ENCODE assay signal across 7 cellular contexts in the genomic region with DNA sequence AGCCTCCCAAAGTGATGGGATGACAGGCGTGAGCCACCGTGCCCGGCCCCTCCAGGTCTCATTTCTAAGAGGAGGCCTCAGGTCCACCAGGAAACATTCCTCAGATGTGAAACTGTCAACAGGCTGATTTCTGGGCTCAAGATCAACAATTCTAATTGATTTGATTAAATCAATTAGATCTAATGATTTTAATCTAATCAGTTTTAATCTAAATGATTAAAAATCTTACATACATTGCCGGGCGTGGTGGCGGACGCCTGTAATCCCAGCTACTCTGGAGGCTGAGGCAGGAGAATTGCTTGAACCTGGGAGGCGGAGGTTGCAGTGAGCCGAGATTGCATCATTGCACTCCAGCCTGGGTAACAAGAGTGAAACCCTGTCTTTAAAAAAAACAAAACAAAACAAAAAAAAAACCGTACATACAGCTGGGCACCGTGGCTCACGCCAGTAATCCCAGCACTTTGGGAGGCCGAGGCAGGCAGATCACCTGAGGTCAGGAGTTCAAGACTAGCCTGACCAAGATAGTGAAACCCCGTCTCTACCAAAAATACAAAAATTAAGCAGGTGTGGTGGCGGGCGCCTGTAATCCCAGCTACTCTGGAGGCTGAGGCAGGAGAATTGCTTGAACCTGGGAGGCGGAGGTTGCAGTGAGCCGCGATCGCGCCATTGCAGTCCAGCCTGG. TPM values are rescaled to one million over a fixed set of nuclear protein-coding genes. Genes with fewer than 3 reads are reported as not detected.
A peak's percentile ranks its signal among the peaks of the same experiment; 100 is the strongest.
DNase-seq lines count a peak whose midpoint lies in the region; ATAC-seq, FAIRE-seq and TF ChIP-seq lines count a peak whose summit lies in the region.
"Not testable (repeated sequence)": the region's sequence is repeated elsewhere in the genome, so short reads cannot be mapped to it uniquely, and the experiment has no call there.

No MANE protein-coding gene starts in this region.

- 79 to 84% methylated on average over 21 of the region's 21 CpGs for WGBS in pancreas, 2 donors

- CTCF ChIA-PET in activated CD4-positive, alpha-beta T cell treated with anti-CD3 and anti-CD28 coated beads, Interleukin-2, amount 10 ng/mL, durations not matched to agents 7 days and 5 days (lab: Charles Lee): not testable (repeated sequence)

- H3K4me1 ChIP-seq in OCI-LY1 (ENCODE audit: insufficient read depth, low read length, severe bottlenecking): peaks cover 34% of the 10 kb centered on the region
- not testable (repeated sequence) for H3K4me1 ChIP-seq in astrocyte (ENCODE audit: insufficient read depth, low read length); foreskin keratinocyte; lower lobe of right lung; pancreas

- not testable (repeated sequence) for H3F3A ChIP-seq in OCI-LY1 (ENCODE audit: insufficient read depth, low read length)

- H3K4me3 ChIP-seq in GM12865 (ENCODE audit: low read depth, low read length) (peak overlapping the region; percentile 58), OCI-LY1 (ENCODE audit: low read depth, low read length, poor library complexity, severe bottlenecking) (peak overlapping the region; percentile 55)
- H3K4me3 ChIP-seq in astrocyte (ENCODE audit: insufficient read depth, low read depth, low read length); lower lobe of right lung; pancreas: not testable (repeated sequence)

- H3K27me3 ChIP-seq in OCI-LY1 (ENCODE audit: insufficient read depth, low read length); astrocyte (ENCODE audit: insufficient read depth, low read length); foreskin keratinocyte; lower lobe of right lung (ENCODE audit: low read depth); pancreas: not testable (repeated sequence)

- H3K27me3 Mint-ChIP-seq in activated CD4-positive, alpha-beta T cell treated with anti-CD3 and anti-CD28 coated beads, Interleukin-2, amount 10 ng/mL, durations not matched to agents 7 days and 5 days; astrocyte (ENCODE audit: low read depth, unreplicated experiment): not testable (repeated sequence)

- not testable (repeated sequence) for H3K9me2 ChIP-seq in OCI-LY1 (ENCODE audit: low read depth, low read length)

- H3K4me1 Mint-ChIP-seq in activated CD4-positive, alpha-beta T cell treated with anti-CD3 and anti-CD28 coated beads, Interleukin-2, amount 10 ng/mL, durations not matched to agents 7 days and 5 days: peaks cover 49% of the 10 kb centered on the region
- H3K4me1 Mint-ChIP-seq in astrocyte (ENCODE audit: low read depth, unreplicated experiment): not testable (repeated sequence)

- H3K27ac ChIP-seq in OCI-LY1 (ENCODE audit: low read depth, low read length, poor library complexity, severe bottlenecking): peak overlapping the region; percentile 87
- H3K27ac ChIP-seq in astrocyte (ENCODE audit: low read depth, low read length); lower lobe of right lung; pancreas: not testable (repeated sequence)
- peak overlapping the region; percentile 60 for H3K27ac ChIP-seq in foreskin keratinocyte

- not testable (repeated sequence) for H2AFZ ChIP-seq in OCI-LY1 (ENCODE audit: low read length); astrocyte (ENCODE audit: low read depth, low read length)

- DNase-seq in GM12865 (ENCODE audit: low read depth) (peak; percentile 18), lower lobe of right lung (peak; percentile 15), pancreas (peak in 4 of 6 donors; percentile 4 to 16 (median 7))
- DNase-seq in activated CD4-positive, alpha-beta T cell treated with anti-CD3 and anti-CD28 coated beads, Interleukin-2, amount 10 ng/mL, durations not matched to agents 7 days and 5 days: peak; percentile 5
- DNase-seq in astrocyte (ENCODE audit: low read depth); foreskin keratinocyte: not testable (repeated sequence)

- peak overlapping the region; percentile 88 for H3K27ac Mint-ChIP-seq in activated CD4-positive, alpha-beta T cell treated with anti-CD3 and anti-CD28 coated beads, Interleukin-2, amount 10 ng/mL, durations not matched to agents 7 days and 5 days
- H3K27ac Mint-ChIP-seq in astrocyte (ENCODE audit: unreplicated experiment): not testable (repeated sequence)

- not testable (repeated sequence) for ATAC-seq in foreskin keratinocyte, lower lobe of right lung, pancreas

- H3K9me3 Mint-ChIP-seq in activated CD4-positive, alpha-beta T cell treated with anti-CD3 and anti-CD28 coated beads, Interleukin-2, amount 10 ng/mL, durations not matched to agents 7 days and 5 days; astrocyte (ENCODE audit: unreplicated experiment): not testable (repeated sequence)

- H3K36me3 ChIP-seq in OCI-LY1 (ENCODE audit: insufficient read depth, low read length): peaks cover 30% of the 10 kb centered on the region
- not testable (repeated sequence) for H3K36me3 ChIP-seq in astrocyte (ENCODE audit: insufficient read depth, low read length); pancreas
- H3K36me3 ChIP-seq in lower lobe of right lung: peaks cover 24% of the 10 kb centered on the region

- H3K79me2 ChIP-seq in OCI-LY1 (ENCODE audit: insufficient read depth, low read length); astrocyte (ENCODE audit: insufficient read depth, low read length): not testable (repeated sequence)

- peak overlapping the region; percentile 87 for H3K4me3 Mint-ChIP-seq in activated CD4-positive, alpha-beta T cell treated with anti-CD3 and anti-CD28 coated beads, Interleukin-2, amount 10 ng/mL, durations not matched to agents 7 days and 5 days
- peak overlapping the region; percentile 88 for H3K4me3 Mint-ChIP-seq in astrocyte (ENCODE audit: unreplicated experiment)

- H4K20me1 ChIP-seq in OCI-LY1 (ENCODE audit: insufficient read depth, low read length); astrocyte (ENCODE audit: insufficient read depth, low read length): not testable (repeated sequence)

- not testable (repeated sequence) for H3K9me3 ChIP-seq in OCI-LY1 (ENCODE audit: low read length); astrocyte (ENCODE audit: insufficient read depth, low read depth, low read length); lower lobe of right lung; pancreas

- FAIRE-seq in astrocyte (lab: Jason Lieb, UNC); pancreas (lab: Jason Lieb, UNC): not testable (repeated sequence)

- peak overlapping the region; percentile 36; the same call in 1 of the 2 replicates for H3K9ac ChIP-seq in OCI-LY1 (ENCODE audit: low read length)
- not testable (repeated sequence) for H3K9ac ChIP-seq in astrocyte (ENCODE audit: low read length)

- not testable (repeated sequence) for TF ChIP-seq CTCF in GM12865 (IDR thresholded peaks at IDR 0.05; ENCODE audit: insufficient read depth, low read depth, low read length, missing control alignments); OCI-LY1 (IDR thresholded peaks at IDR 0.05; ENCODE audit: low read length); astrocyte (IDR thresholded peaks at IDR 0.05; ENCODE audit: insufficient read depth, low read depth, low read length); foreskin keratinocyte (conservative IDR thresholded peaks at IDR 0.05); lower lobe of right lung (IDR thresholded peaks at IDR 0.05); pancreas (IDR thresholded peaks at IDR 0.05)

- POLR2A ChIA-PET in activated CD4-positive, alpha-beta T cell treated with anti-CD3 and anti-CD28 coated beads, Interleukin-2, amount 10 ng/mL, durations not matched to agents 7 days and 5 days (lab: Charles Lee): not testable (repeated sequence)

- peak overlapping the region; percentile 36 for H3K4me2 ChIP-seq in OCI-LY1 (ENCODE audit: low read length)
- peak overlapping the region; percentile 77 for H3K4me2 ChIP-seq in astrocyte (ENCODE audit: low read length)

- intact Hi-C loops in lower lobe of right lung (cut with DNase I); pancreas (cut with DNase I): not testable (repeated sequence)

- peaks cover 36% of the 10 kb centered on the region for H3K36me3 Mint-ChIP-seq in activated CD4-positive, alpha-beta T cell treated with anti-CD3 and anti-CD28 coated beads, Interleukin-2, amount 10 ng/mL, durations not matched to agents 7 days and 5 days (ENCODE audit: low read depth)
- not testable (repeated sequence) for H3K36me3 Mint-ChIP-seq in astrocyte (ENCODE audit: low read depth, unreplicated experiment)

RNA-seq across cellular contexts. Expression of gene PLCXD1, which starts 1.0 kb away (rescaled TPM):
- 10 to 100 TPM; 60.1 to 63.4 TPM for total RNA-seq in activated CD4-positive, alpha-beta T cell treated with anti-CD3 and anti-CD28 coated beads, Interleukin-2, amount 10 ng/mL, durations not matched to agents 7 days and 5 days
- 20.3 and 25.9 TPM in 2 replicates for total RNA-seq in astrocyte
- total RNA-seq in foreskin keratinocyte: 15.1 and 20.5 TPM in 2 replicates
- 10.6 and 15.1 TPM in 2 replicates for polyA plus RNA-seq in foreskin keratinocyte
- 23.7 TPM for total RNA-seq in lower lobe of right lung
- 1 to 10 TPM; 3.5 to 6.6 (median 5.7) TPM for total RNA-seq in pancreas
- 10 to 100 TPM in 1 of 2 donors, 1 to 10 TPM in 1; 7.9 to 17.8 TPM for polyA plus RNA-seq in pancreas

RNA-seq across cellular contexts. Expression of gene GTPBP6, which starts 36.5 kb away (rescaled TPM):
- 10 to 100 TPM; 48.5 to 52.1 TPM for total RNA-seq in activated CD4-positive, alpha-beta T cell treated with anti-CD3 and anti-CD28 coated beads, Interleukin-2, amount 10 ng/mL, durations not matched to agents 7 days and 5 days
- total RNA-seq in astrocyte (27.9 and 30.5 TPM in 2 replicates), foreskin keratinocyte (38.7 and 48.4 TPM in 2 replicates), lower lobe of right lung (47.1 TPM), pancreas (10 to 100 TPM; 20.3 to 40.5 (median 29.7) TPM)
- polyA plus RNA-seq in foreskin keratinocyte (49.1 and 55.4 TPM in 2 replicates), pancreas (10 to 100 TPM; 43.0 to 57.8 TPM)
